ENCODE assay signal across 8 cellular contexts in genomic region chr12:117968826-117969659, GRCh38.
DNase-seq lines count a peak whose midpoint lies in the region; ATAC-seq, FAIRE-seq and TF ChIP-seq lines count a peak whose summit lies in the region.

KSR2 (minus strand) TSS chr12:117968990; CDS start chr12:117968255, 735 bp downstream.

- DNase-seq in DMS79 (lab: John Stamatoyannopoulos, UW) (peak; percentile 93), H54 (ENCODE audit: insufficient read length, low spot score) (peak; percentile 42), NCI-H1417 (lab: John Stamatoyannopoulos, UW) (peak; percentile 97 to 100 (median 99)), medulla oblongata (ENCODE audit: extremely low spot score) (peak; percentile 27)
- DNase-seq in central memory CD8-positive, alpha-beta T cell (ENCODE audit: low spot score in 2 of 2) = no peak
- DNase-seq in stimulated activated CD8-positive, alpha-beta memory T cell treated with anti-CD3 and anti-CD28 coated beads, Interleukin-2, amount 100 ng/mL, for 48 hours (ENCODE audit: low read depth in 2 of 2) = peak; percentile 40 to 45

- H3K4me3 Mint-ChIP-seq in central memory CD8-positive, alpha-beta T cell = peak within 1 kb of the TSS; percentile 75

- no peak for FAIRE-seq in H54 (lab: Jason Lieb, UNC)

- peaks cover 92% of the 10 kb centered on the region for H3K27me3 Mint-ChIP-seq in central memory CD8-positive, alpha-beta T cell

- no peak for ATAC-seq in central memory CD8-positive, alpha-beta T cell (replicated peaks; ENCODE audit: extremely low read depth, poor library complexity, severe bottlenecking)
- ATAC-seq in HG02571 (IDR thresholded peaks at IDR 0.05; ENCODE audit: unreplicated experiment) = no peak

- H3K9me3 Mint-ChIP-seq in central memory CD8-positive, alpha-beta T cell = peaks cover 11% of the 10 kb centered on the region

- no peak for TF ChIP-seq CTCF in WI38 (IDR thresholded peaks at IDR 0.05; ENCODE audit: low read depth, low read length)

- H3K4me3 ChIP-seq in WI38 (ENCODE audit: low read depth, low read length) = 0 out of 2 replicates have a peak within 1 kb of the TSS, but pooled peaks have one; percentile 17

- peaks cover 4% of the 10 kb centered on the region for H3K36me3 Mint-ChIP-seq in central memory CD8-positive, alpha-beta T cell (ENCODE audit: insufficient read depth)

- H3K27ac Mint-ChIP-seq in central memory CD8-positive, alpha-beta T cell (ENCODE audit: low read depth) = no peak within 1 kb of the TSS

- no peak for TF ChIP-seq POLR2A in H54 (IDR thresholded peaks at IDR 0.05; ENCODE audit: low read depth, low read length)

- peaks cover 13% of the 10 kb centered on the region for H3K4me1 Mint-ChIP-seq in central memory CD8-positive, alpha-beta T cell

Comparison
In these comparisons a context has a peak if more than half of its experiments do, and no peak if none do; other contexts are left out.
1. DNase-seq: peak in DMS79 (single experiment), H54 (single experiment), NCI-H1417 (3 of 3), medulla oblongata (single experiment) and stimulated activated CD8-positive, alpha-beta memory T cell treated with anti-CD3 and anti-CD28 coated beads, Interleukin-2, amount 100 ng/mL, for 48 hours (2 of 2); none in central memory CD8-positive, alpha-beta T cell (0 of 2).